In genomic region chr3:4821975-4822374, GRCh38 we compare ENCODE assay signal across 10 cellular contexts.
A peak's percentile ranks its signal among the peaks of the same experiment; 100 is the strongest.
DNase-seq lines count a peak whose midpoint lies in the region; ATAC-seq lines count a peak whose summit lies in the region.
"Had no signal": no experiment of that assay in that cellular context is flagged by ENCODE, and none has a peak within 500 bp of the region (broad histone marks: within the 10 kb centered on the region; RNA-seq: fewer than 3 reads in every experiment).

No MANE protein-coding gene starts in this region.

- DNase-seq in activated CD8-positive, alpha-beta memory T cell treated with anti-CD3 and anti-CD28 coated beads for 4 hours (ENCODE audit: low read depth in 2 of 2) = peak; percentile 61 to 74
- DNase-seq in effector CD8-positive, alpha-beta T cell (lab: John Stamatoyannopoulos, UW) = peak; percentile 43
- peak; percentile 63 to 71 for DNase-seq in stimulated activated CD8-positive, alpha-beta memory T cell treated with anti-CD3 and anti-CD28 coated beads, Interleukin-15, amount 100 ng/mL, for 4 hours (ENCODE audit: low read depth in 2 of 2)
- DNase-seq in NCI-H69 (lab: John Stamatoyannopoulos, UW) (no peak), ecto neural progenitor cell (ENCODE audit: low spot score) (no peak)
- DNase-seq: Calu3, naive B cell had no signal

- ATAC-seq in HG02798 (IDR thresholded peaks at IDR 0.05; ENCODE audit: poor library complexity, unreplicated experiment) (peak; percentile 68), HG03460 (IDR thresholded peaks at IDR 0.05; ENCODE audit: unreplicated experiment) (no peak), HG03196 (IDR thresholded peaks at IDR 0.05; ENCODE audit: unreplicated experiment) (no peak)

Comparison
In these comparisons a context has a peak if more than half of its experiments do, and no peak if none do; other contexts are left out.
1. DNase-seq: peak in activated CD8-positive, alpha-beta memory T cell treated with anti-CD3 and anti-CD28 coated beads for 4 hours (2 of 2), effector CD8-positive, alpha-beta T cell (single experiment) and stimulated activated CD8-positive, alpha-beta memory T cell treated with anti-CD3 and anti-CD28 coated beads, Interleukin-15, amount 100 ng/mL, for 4 hours (2 of 2); none in NCI-H69 (single experiment) and ecto neural progenitor cell (single experiment).